In genomic region chr11:61826930-61827572, GRCh38 we compare ENCODE assay signal across 8 cellular contexts. TPM values are rescaled to one million over a fixed set of nuclear protein-coding genes. Genes with fewer than 3 reads are reported as not detected.
DNase-seq lines count a peak whose midpoint lies in the region; ATAC-seq and TF ChIP-seq lines count a peak whose summit lies in the region.

No MANE protein-coding gene starts in this region.

- peaks cover 10% of the 10 kb centered on the region for H3K36me3 Mint-ChIP-seq in endodermal cell (ENCODE audit: low read depth)
- H3K36me3 Mint-ChIP-seq in natural killer cell = no peaks in the 10 kb centered on the region

- in situ Hi-C loops in ACHN (cut with HindIII; ENCODE audit: low pct_ligation_motif_present, low pct_unique_long_range_greater_than_20kb, low sequenced_read_pairs) = no loop called here

- intact Hi-C loops in natural killer cell (cut with micrococcal nuclease) = loop anchor here (5.0 kb wide), 1 partner anchor 35 kb away; the partner anchor contains the start of genes FEN1 and TMEM258

- no peaks in the 10 kb centered on the region for H3K27me3 Mint-ChIP-seq in endodermal cell (ENCODE audit: insufficient read depth)
- no peaks in the 10 kb centered on the region for H3K27me3 Mint-ChIP-seq in natural killer cell (ENCODE audit: low read depth in 2 of 2)

- TF ChIP-seq CTCF in GM10266 (IDR thresholded peaks at IDR 0.05; ENCODE audit: control insufficient read depth, insufficient read depth, low read depth, missing control alignments) (no peak), OCI-LY3 (IDR thresholded peaks at IDR 0.05; ENCODE audit: low read depth, low read length) (no peak), endodermal cell (conservative IDR thresholded peaks at IDR 0.05) (no peak), natural killer cell (IDR thresholded peaks at IDR 0.05) (no peak)

- peak overlapping the region; percentile 94 for H3K27ac Mint-ChIP-seq in endodermal cell
- peak overlapping the region; percentile 63 to 88 for H3K27ac Mint-ChIP-seq in natural killer cell

- H3K4me3 ChIP-seq in OCI-LY3 (ENCODE audit: low read length) (peak overlapping the region; percentile 90), endodermal cell (ENCODE audit: low read length) (peak overlapping the region; percentile 98)

- H3K9ac ChIP-seq in OCI-LY3 (ENCODE audit: low read length) = peak overlapping the region; percentile 95
- peak overlapping the region; percentile 86 for H3K9ac ChIP-seq in endodermal cell (ENCODE audit: extremely low read depth, low read length, poor library complexity, severe bottlenecking)

- peaks cover 40% of the 10 kb centered on the region for H3K4me1 ChIP-seq in OCI-LY3 (ENCODE audit: low read length)
- H3K4me1 ChIP-seq in endodermal cell (ENCODE audit: control insufficient read depth, insufficient read depth, low read length) = peaks cover 8% of the 10 kb centered on the region

- H4K20me1 ChIP-seq in OCI-LY3 (ENCODE audit: insufficient read depth, low read length) = peaks cover 28% of the 10 kb centered on the region

- H3K27me3 ChIP-seq in OCI-LY3 (ENCODE audit: low read depth, low read length) = no peaks in the 10 kb centered on the region
- H3K27me3 ChIP-seq in endodermal cell (ENCODE audit: control insufficient read depth, insufficient read depth, low read length, poor library complexity, severe bottlenecking) = no peaks in the 10 kb centered on the region

- peak overlapping the region; percentile 98 for H3K4me2 ChIP-seq in OCI-LY3 (ENCODE audit: low read length)

- peak overlapping the region; percentile 96 for H3K27ac ChIP-seq in OCI-LY3 (ENCODE audit: low read length)
- peak overlapping the region; percentile 94 for H3K27ac ChIP-seq in endodermal cell (ENCODE audit: low read depth, low read length)

- H3K79me2 ChIP-seq in OCI-LY3 (ENCODE audit: low read length) = peaks cover 61% of the 10 kb centered on the region

- H3K4me3 Mint-ChIP-seq in endodermal cell (peak overlapping the region; percentile 91), natural killer cell (peak overlapping the region; percentile 92)

- H3K9me3 Mint-ChIP-seq in endodermal cell (no peaks in the 10 kb centered on the region), natural killer cell (no peaks in the 10 kb centered on the region)

- H2AFZ ChIP-seq in OCI-LY3 (ENCODE audit: low read depth, low read length) = no peak overlapping the region

- WGBS in endodermal cell (ENCODE audit: insufficient coverage in 1 of 2, insufficient read length in 1 of 2), 2 experiments = 14 to 26% methylated on average over 12 to 23 of the region's 23 CpGs

- DNase-seq in GM10266 (ENCODE audit: extremely low spot score) (peak; percentile 35), endodermal cell (no peak), natural killer cell (no peak), glomerular visceral epithelial cell (ENCODE audit: extremely low spot score) (no peak), ACHN (no peak)
- DNase-seq in stimulated activated CD4-positive, alpha-beta T cell treated with anti-CD3 and anti-CD28 coated beads, Interleukin-1b, Interleukin-23, amount 100 ng/mL, for 48 hours = no peak

- peaks cover 26% of the 10 kb centered on the region for H3K36me3 ChIP-seq in OCI-LY3 (replicated peaks; ENCODE audit: low read depth, low read length)
- H3K36me3 ChIP-seq in endodermal cell (ENCODE audit: control insufficient read depth, insufficient read depth, low read length) = peaks cover 10% of the 10 kb centered on the region

- peak; percentile 7 for ATAC-seq in HG02588 (IDR thresholded peaks at IDR 0.05; ENCODE audit: unreplicated experiment)
- peak in 1 of 3 donors; percentile 18 for ATAC-seq in natural killer cell

- peaks cover 32% of the 10 kb centered on the region for H3K4me1 Mint-ChIP-seq in endodermal cell
- H3K4me1 Mint-ChIP-seq in natural killer cell = peaks cover 25 to 57% of the 10 kb centered on the region in 2 donors

- H3K9me3 ChIP-seq in OCI-LY3 (ENCODE audit: insufficient read depth, low read length) (no peaks in the 10 kb centered on the region), endodermal cell (ENCODE audit: control insufficient read depth, low read length) (no peaks in the 10 kb centered on the region)

RNA-seq across cellular contexts. Expression of gene FADS2, which starts 1.0 kb away (rescaled TPM):
- total RNA-seq in endodermal cell (100 to 1,000 TPM; 344 to 381 TPM), natural killer cell (10 to 100 TPM; 30.4 to 52.7 (median 34.4) TPM)
- 632 TPM for polyA plus RNA-seq in endodermal cell (2013, experiment 1 of 2)
- 646 TPM for polyA plus RNA-seq in endodermal cell (2013, experiment 2 of 2)

RNA-seq across cellular contexts. Expression of gene FADS1, which starts 10.2 kb away (rescaled TPM):
- 100 to 1,000 TPM; 127 to 138 TPM for total RNA-seq in endodermal cell
- polyA plus RNA-seq in endodermal cell (2013, experiment 1 of 2) = 197 TPM
- 191 TPM for polyA plus RNA-seq in endodermal cell (2013, experiment 2 of 2)
- total RNA-seq in natural killer cell = 10 to 100 TPM in 2 of 3 donors, 1 to 10 TPM in 1; 9.3 to 17.2 (median 10.2) TPM

RNA-seq across cellular contexts. Expression of gene FEN1, which starts 34.3 kb away (rescaled TPM):
- 10 to 100 TPM; 66.7 to 81.8 TPM for total RNA-seq in endodermal cell
- polyA plus RNA-seq in endodermal cell (2013, experiment 1 of 2) = 52.7 TPM
- polyA plus RNA-seq in endodermal cell (2013, experiment 2 of 2) = 49.1 TPM
- total RNA-seq in natural killer cell = 10 to 100 TPM; 14.2 to 17.8 (median 17.5) TPM

RNA-seq across cellular contexts. Expression of gene TMEM258, which starts 34.7 kb away (rescaled TPM):
- 100 to 1,000 TPM; 174 to 180 TPM for total RNA-seq in endodermal cell
- 351 TPM for polyA plus RNA-seq in endodermal cell (2013, experiment 1 of 2)
- 284 TPM for polyA plus RNA-seq in endodermal cell (2013, experiment 2 of 2)
- total RNA-seq in natural killer cell = 10 to 100 TPM; 64.4 to 69.3 (median 66.1) TPM

Comparison
In these comparisons a context has a peak if more than half of its experiments do, and no peak if none do; other contexts are left out.
1. RNA of gene FADS2, which starts 1.0 kb away (total RNA-seq): 344 to 381 TPM in endodermal cell; 30.4 to 52.7 TPM in natural killer cell; every median in the first group is over 4 times any median in the second.
2. RNA of gene FADS1, which starts 10.2 kb away (total RNA-seq): 127 to 138 TPM in endodermal cell; 9.3 to 17.2 TPM in natural killer cell; every median in the first group is over 4 times any median in the second.